ENCODE assay signal across 9 cellular contexts in the genomic region with DNA sequence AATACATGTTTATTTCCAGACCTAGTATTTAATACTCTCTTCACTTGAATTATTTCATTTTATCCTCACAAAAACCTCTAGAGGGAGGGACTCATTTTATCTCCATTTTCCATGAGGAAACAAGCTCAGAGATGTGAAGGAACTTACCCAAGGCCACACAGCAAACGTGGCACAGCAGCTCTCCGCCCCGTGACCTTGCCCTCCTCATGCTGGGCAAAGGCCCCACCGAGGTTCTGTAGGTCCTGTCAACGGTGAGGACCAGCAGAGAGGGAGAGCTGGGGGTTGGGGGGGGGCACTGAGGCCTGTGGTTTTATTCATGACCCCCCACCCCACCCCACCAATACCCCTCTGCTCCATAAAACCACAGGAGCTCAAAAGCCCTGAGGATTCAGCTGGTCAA. TPM values are rescaled to one million over a fixed set of nuclear protein-coding genes. Genes with fewer than 3 reads are reported as not detected.
DNase-seq lines count a peak whose midpoint lies in the region; ATAC-seq and TF ChIP-seq lines count a peak whose summit lies in the region.
"Had no signal": no experiment of that assay in that cellular context is flagged by ENCODE, and none has a peak within 500 bp of the region (broad histone marks: within the 10 kb centered on the region; RNA-seq: fewer than 3 reads in every experiment).

No MANE protein-coding gene starts in this region.

- no peaks in the 10 kb centered on the region for H3K27me3 ChIP-seq in CD4-positive, CD25-positive, alpha-beta regulatory T cell (ENCODE audit: control insufficient read depth, insufficient read depth, low read length)
- no peaks in the 10 kb centered on the region for H3K27me3 ChIP-seq in neural progenitor cell

- H3K4me1 Mint-ChIP-seq in CD4-positive, CD25-positive, alpha-beta regulatory T cell = peaks cover 0 to 14% (median 4%) of the 10 kb centered on the region in 4 donors
- H3K4me1 Mint-ChIP-seq in neural progenitor cell = peaks cover 40% of the 10 kb centered on the region

- H3K9me3 ChIP-seq in CD4-positive, CD25-positive, alpha-beta regulatory T cell (ENCODE audit: control insufficient read depth in 2 of 2, low read length in 2 of 2) = no peaks in the 10 kb centered on the region
- no peaks in the 10 kb centered on the region for H3K9me3 ChIP-seq in neural progenitor cell (ENCODE audit: low read depth)
- H3K9me3 ChIP-seq: HAP-1 had no signal

- H3K4me3 Mint-ChIP-seq in CD4-positive, CD25-positive, alpha-beta regulatory T cell = peak overlapping the region in 3 of 4 donors; percentile 37 to 84 (median 81)
- H3K4me3 Mint-ChIP-seq in neural progenitor cell = no peak overlapping the region

- no peak overlapping the region for H3K27ac Mint-ChIP-seq in CD4-positive, CD25-positive, alpha-beta regulatory T cell
- H3K27ac Mint-ChIP-seq in neural progenitor cell = no peak overlapping the region

- peaks cover 28% of the 10 kb centered on the region for H3F3A ChIP-seq in neural progenitor cell (ENCODE audit: low read depth)

- DNase-seq in CD4-positive, CD25-positive, alpha-beta regulatory T cell = no peak
- DNase-seq in NB4 (ENCODE audit: low read depth) (no peak), neural progenitor cell (ENCODE audit: low spot score) (no peak), NCI-H2227 treated with DMSO at 0.1 percent for 48 hours (lab: John Stamatoyannopoulos, UW) (no peak), NCI-H1092 (lab: John Stamatoyannopoulos, UW) (no peak), SIG-M5 (lab: John Stamatoyannopoulos, UW) (no peak), C1 segment of cervical spinal cord (lab: John Stamatoyannopoulos, UW) (no peak)

- no peaks in the 10 kb centered on the region for H3K36me3 ChIP-seq in CD4-positive, CD25-positive, alpha-beta regulatory T cell (ENCODE audit: control insufficient read depth, insufficient read depth, low read length)
- H3K36me3 ChIP-seq in neural progenitor cell = no peaks in the 10 kb centered on the region

- no peak overlapping the region for H3K4me3 ChIP-seq in CD4-positive, CD25-positive, alpha-beta regulatory T cell (ENCODE audit: low read depth, low read length)
- peak overlapping the region; percentile 35 for H3K4me3 ChIP-seq in NB4 (ENCODE audit: low read depth, low read length)
- H3K4me3 ChIP-seq in neural progenitor cell = no peak overlapping the region
- H3K4me3 ChIP-seq: HAP-1 had no signal

- H4K20me1 ChIP-seq in neural progenitor cell (ENCODE audit: low read depth) = no peaks in the 10 kb centered on the region

- no peak for TF ChIP-seq POLR2A in NB4 (IDR thresholded peaks at IDR 0.05; ENCODE audit: extremely low read depth, insufficient read length)

- peaks cover 5% of the 10 kb centered on the region for H3K79me2 ChIP-seq in neural progenitor cell (ENCODE audit: low read depth)

- H3K9me3 Mint-ChIP-seq in CD4-positive, CD25-positive, alpha-beta regulatory T cell = no peaks in the 10 kb centered on the region
- H3K9me3 Mint-ChIP-seq in neural progenitor cell = no peaks in the 10 kb centered on the region

- H3K9ac ChIP-seq in neural progenitor cell = no peak overlapping the region

- H3K4me1 ChIP-seq in CD4-positive, CD25-positive, alpha-beta regulatory T cell (ENCODE audit: control insufficient read depth, insufficient read depth, low read length, poor library complexity, severe bottlenecking) = peaks cover 8% of the 10 kb centered on the region
- H3K4me1 ChIP-seq in neural progenitor cell = peaks cover 13% of the 10 kb centered on the region

- no peak for ATAC-seq in CD4-positive, CD25-positive, alpha-beta regulatory T cell (ENCODE audit: low read depth in 2 of 2)

- peak overlapping the region; percentile 52 for H3K4me2 ChIP-seq in neural progenitor cell

- H3K27me3 Mint-ChIP-seq in CD4-positive, CD25-positive, alpha-beta regulatory T cell = no peaks in the 10 kb centered on the region
- peaks cover 9% of the 10 kb centered on the region for H3K27me3 Mint-ChIP-seq in neural progenitor cell (ENCODE audit: insufficient read depth, low read depth)

- no peak overlapping the region for H2AFZ ChIP-seq in neural progenitor cell (replicated peaks)

- no peaks in the 10 kb centered on the region for H3K36me3 Mint-ChIP-seq in CD4-positive, CD25-positive, alpha-beta regulatory T cell
- peaks cover 3% of the 10 kb centered on the region for H3K36me3 Mint-ChIP-seq in neural progenitor cell

- TF ChIP-seq CTCF in NB4 (IDR thresholded peaks at IDR 0.05; ENCODE audit: low read depth, low read length) (no peak), neural progenitor cell (IDR thresholded peaks at IDR 0.05) (no peak)

- H3K27ac ChIP-seq in CD4-positive, CD25-positive, alpha-beta regulatory T cell (ENCODE audit: insufficient read depth, low read length, poor library complexity, severe bottlenecking) = no peak overlapping the region
- H3K27ac ChIP-seq in cingulate gyrus (ENCODE audit: low read depth, low read length) (peak overlapping the region; percentile 98), neural progenitor cell (no peak overlapping the region)

RNA-seq across cellular contexts. Expression of gene TLDC2, which starts 40.9 kb away (rescaled TPM):
- total RNA-seq in CD4-positive, CD25-positive, alpha-beta regulatory T cell = not detected
- polyA plus RNA-seq in CD4-positive, CD25-positive, alpha-beta regulatory T cell = under 1 TPM; 0.32 to 0.57 (median 0.41) TPM
- total RNA-seq in neural progenitor cell (ENCODE audit: low replicate concordance) = 2.4 and 3.8 TPM in 2 replicates
